Comparison of ENCODE assay signal across 33 cellular contexts in the genomic region with DNA sequence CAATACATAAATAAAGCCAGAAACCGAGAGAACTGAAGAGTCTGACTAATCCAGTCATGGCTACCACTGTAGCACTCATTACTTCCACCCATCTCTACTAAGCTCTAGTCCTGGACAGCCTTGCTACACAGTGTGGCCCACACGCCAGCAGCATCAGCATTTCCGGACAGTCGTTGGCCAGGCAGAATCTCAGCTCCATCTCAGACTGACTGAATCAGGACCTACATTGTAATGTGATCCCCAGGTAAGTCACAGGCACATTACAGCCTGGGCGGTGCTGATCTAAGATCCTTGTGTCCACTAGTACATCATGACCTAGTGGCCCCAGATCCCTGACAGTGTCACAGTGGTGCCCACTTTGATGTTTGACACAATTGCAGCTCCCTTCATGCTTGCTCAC.
"Had no signal": no experiment of that assay in that cellular context is flagged by ENCODE, and none has a peak within 500 bp of the region (broad histone marks: within the 10 kb centered on the region; RNA-seq: fewer than 3 reads in every experiment).

No MANE protein-coding gene starts in this region.

- H3K27me3 ChIP-seq: adrenal gland, body of pancreas, breast epithelium had no signal

- ATAC-seq: activated naive CD4-positive, alpha-beta T cell treated with anti-CD3 and anti-CD28 coated beads, Interleukin-2, amount 50 U/mL, for 72 hours; activated T-cell treated with anti-CD3 and anti-CD28 coated beads, Interleukin-2, amount 50 U/mL, for 4 hours; body of pancreas; Right ventricle myocardium inferior; SK-N-SH treated with all-trans-retinoic acid at 6 μM for 48 hours; T-cell; T-helper 17 cell had no signal

- DNase-seq: activated B cell treated with CpG ODN at 0.5 μM for 24 hours; activated CD4-positive, alpha-beta memory T cell treated with anti-CD3 and anti-CD28 coated beads for 36 hours; activated CD4-positive, alpha-beta T cell treated with anti-CD3 and anti-CD28 coated beads for 4 hours; activated CD4-positive, alpha-beta T cell treated with anti-CD3 and anti-CD28 coated beads, Interleukin-2, amount 50 U/mL, for 1 hour; activated CD4-positive, CD25-positive, alpha-beta regulatory T cell treated with anti-CD3 and anti-CD28 coated beads, Interleukin-2, amount 50 U/mL, for 72 hours; activated CD8-positive, alpha-beta memory T cell treated with anti-CD3 and anti-CD28 coated beads, Interleukin-2, amount 50 U/mL, for 4 hours; activated gamma-delta T cell treated with Interleukin-2 at 50 U/mL for 16 hours; activated naive CD4-positive, alpha-beta T cell treated with anti-CD3 and anti-CD28 coated beads for 36 hours; activated T-cell treated with anti-CD3 and anti-CD28 coated beads for 4 hours; activated T-cell treated with anti-CD3 and anti-CD28 coated beads, Interleukin-2, amount 50 U/mL, for 4 hours; adrenal gland; body of pancreas; NCI-H1105; NCI-H1417 treated with DMSO at 0.1 percent for 48 hours; NCI-H1694 treated with DMSO at 0.1 percent for 48 hours; NCI-H2029; NCI-H2107; NCI-H2171; NCI-H510A; NCI-H526; NCI-H748 treated with DMSO at 0.1 percent for 48 hours; NK-92 treated with Interleukin-12 subunit alpha and Interleukin-12 subunit beta, amount 100 ng/mL, for 24 hours; PC-9; SIG-M5; T-cell; T-helper 17 cell had no signal

- H3K4me1 Mint-ChIP-seq: activated B cell treated with CpG ODN at 0.5 μM for 24 hours, T-cell had no signal

- H3K4me1 ChIP-seq: adrenal gland, body of pancreas, breast epithelium had no signal

- H3K4me3 ChIP-seq: adrenal gland, body of pancreas, breast epithelium, PC-9 had no signal

- H3K9me3 Mint-ChIP-seq: activated naive CD4-positive, alpha-beta T cell treated with anti-CD3 and anti-CD28 coated beads for 36 hours; activated T-helper 1 cell treated with anti-CD3 and anti-CD28 coated beads, Interleukin-12 subunit alpha, Interleukin-12 subunit beta, Interleukin-2, Interleukin-4 antibody, amounts not matched to agents 30 ng/mL and 10 ng/mL and 1 ng/mL, durations not matched to agents 14 hours and 24 hours and 36 hours had no signal

- H3K9me3 ChIP-seq: adrenal gland, body of pancreas had no signal

- H3K36me3 Mint-ChIP-seq: activated CD4-positive, alpha-beta memory T cell treated with anti-CD3 and anti-CD28 coated beads for 36 hours; T-cell had no signal

- H3K4me3 Mint-ChIP-seq: activated B cell treated with CpG ODN at 0.5 μM for 24 hours; activated CD4-positive, alpha-beta memory T cell treated with anti-CD3 and anti-CD28 coated beads for 36 hours; activated naive CD4-positive, alpha-beta T cell treated with anti-CD3 and anti-CD28 coated beads for 36 hours; activated T-cell treated with anti-CD3 and anti-CD28 coated beads, Interleukin-2, amount 50 U/mL, for 4 hours; activated T-helper 1 cell treated with anti-CD3 and anti-CD28 coated beads, Interleukin-12 subunit alpha, Interleukin-12 subunit beta, Interleukin-2, Interleukin-4 antibody, amounts not matched to agents 30 ng/mL and 10 ng/mL and 1 ng/mL, durations not matched to agents 14 hours and 24 hours and 36 hours; T-cell; T-helper 17 cell had no signal

- H3K36me3 ChIP-seq: adrenal gland, breast epithelium had no signal

- H3K27ac Mint-ChIP-seq: activated B cell treated with CpG ODN at 0.5 μM for 24 hours; activated CD4-positive, alpha-beta memory T cell treated with anti-CD3 and anti-CD28 coated beads for 36 hours; activated naive CD4-positive, alpha-beta T cell treated with anti-CD3 and anti-CD28 coated beads for 36 hours; activated naive CD4-positive, alpha-beta T cell treated with anti-CD3 and anti-CD28 coated beads, Interleukin-2, amount 50 U/mL, for 72 hours; activated T-helper 1 cell treated with anti-CD3 and anti-CD28 coated beads, Interleukin-12 subunit alpha, Interleukin-12 subunit beta, Interleukin-2, Interleukin-4 antibody, amounts not matched to agents 30 ng/mL and 10 ng/mL and 1 ng/mL, durations not matched to agents 14 hours and 24 hours and 36 hours; T-cell; T-helper 17 cell had no signal

- H3K27me3 Mint-ChIP-seq: activated B cell treated with CpG ODN at 0.5 μM for 24 hours had no signal

- H3K27ac ChIP-seq: adrenal gland, body of pancreas, breast epithelium, PC-9, RWPE1, VCaP had no signal

- H2AFZ ChIP-seq: PC-9 had no signal

- H3K4me2 ChIP-seq: PC-9 had no signal
